ENCODE assay signal across 1 cellular context in the genomic region with DNA sequence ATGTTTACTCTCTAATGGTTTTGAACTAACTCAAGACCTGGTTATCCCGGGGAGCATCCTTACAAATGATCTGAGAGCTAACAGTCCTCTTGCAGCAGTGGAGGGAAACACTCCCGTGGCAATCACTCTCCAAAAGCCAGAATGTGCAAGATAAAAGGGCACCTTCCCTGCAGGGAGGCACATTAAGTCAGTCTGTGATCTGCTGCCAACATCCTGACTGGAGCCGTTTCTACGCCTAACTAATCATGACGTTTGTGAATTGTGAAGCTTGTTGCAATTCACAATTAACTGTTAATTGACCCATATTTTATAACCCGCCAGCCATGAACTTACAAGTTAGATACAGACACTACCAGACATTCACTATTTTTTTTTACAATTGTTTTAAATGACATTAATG.
TF ChIP-seq lines count a peak whose summit lies in the region.

No MANE protein-coding gene starts in this region.

TF ChIP-seq in GM23338, 12 proteins besides CTCF, POLR2A, EP300 and RAD21 (continued from another document):
- TF ChIP-seq, protein P1, sequence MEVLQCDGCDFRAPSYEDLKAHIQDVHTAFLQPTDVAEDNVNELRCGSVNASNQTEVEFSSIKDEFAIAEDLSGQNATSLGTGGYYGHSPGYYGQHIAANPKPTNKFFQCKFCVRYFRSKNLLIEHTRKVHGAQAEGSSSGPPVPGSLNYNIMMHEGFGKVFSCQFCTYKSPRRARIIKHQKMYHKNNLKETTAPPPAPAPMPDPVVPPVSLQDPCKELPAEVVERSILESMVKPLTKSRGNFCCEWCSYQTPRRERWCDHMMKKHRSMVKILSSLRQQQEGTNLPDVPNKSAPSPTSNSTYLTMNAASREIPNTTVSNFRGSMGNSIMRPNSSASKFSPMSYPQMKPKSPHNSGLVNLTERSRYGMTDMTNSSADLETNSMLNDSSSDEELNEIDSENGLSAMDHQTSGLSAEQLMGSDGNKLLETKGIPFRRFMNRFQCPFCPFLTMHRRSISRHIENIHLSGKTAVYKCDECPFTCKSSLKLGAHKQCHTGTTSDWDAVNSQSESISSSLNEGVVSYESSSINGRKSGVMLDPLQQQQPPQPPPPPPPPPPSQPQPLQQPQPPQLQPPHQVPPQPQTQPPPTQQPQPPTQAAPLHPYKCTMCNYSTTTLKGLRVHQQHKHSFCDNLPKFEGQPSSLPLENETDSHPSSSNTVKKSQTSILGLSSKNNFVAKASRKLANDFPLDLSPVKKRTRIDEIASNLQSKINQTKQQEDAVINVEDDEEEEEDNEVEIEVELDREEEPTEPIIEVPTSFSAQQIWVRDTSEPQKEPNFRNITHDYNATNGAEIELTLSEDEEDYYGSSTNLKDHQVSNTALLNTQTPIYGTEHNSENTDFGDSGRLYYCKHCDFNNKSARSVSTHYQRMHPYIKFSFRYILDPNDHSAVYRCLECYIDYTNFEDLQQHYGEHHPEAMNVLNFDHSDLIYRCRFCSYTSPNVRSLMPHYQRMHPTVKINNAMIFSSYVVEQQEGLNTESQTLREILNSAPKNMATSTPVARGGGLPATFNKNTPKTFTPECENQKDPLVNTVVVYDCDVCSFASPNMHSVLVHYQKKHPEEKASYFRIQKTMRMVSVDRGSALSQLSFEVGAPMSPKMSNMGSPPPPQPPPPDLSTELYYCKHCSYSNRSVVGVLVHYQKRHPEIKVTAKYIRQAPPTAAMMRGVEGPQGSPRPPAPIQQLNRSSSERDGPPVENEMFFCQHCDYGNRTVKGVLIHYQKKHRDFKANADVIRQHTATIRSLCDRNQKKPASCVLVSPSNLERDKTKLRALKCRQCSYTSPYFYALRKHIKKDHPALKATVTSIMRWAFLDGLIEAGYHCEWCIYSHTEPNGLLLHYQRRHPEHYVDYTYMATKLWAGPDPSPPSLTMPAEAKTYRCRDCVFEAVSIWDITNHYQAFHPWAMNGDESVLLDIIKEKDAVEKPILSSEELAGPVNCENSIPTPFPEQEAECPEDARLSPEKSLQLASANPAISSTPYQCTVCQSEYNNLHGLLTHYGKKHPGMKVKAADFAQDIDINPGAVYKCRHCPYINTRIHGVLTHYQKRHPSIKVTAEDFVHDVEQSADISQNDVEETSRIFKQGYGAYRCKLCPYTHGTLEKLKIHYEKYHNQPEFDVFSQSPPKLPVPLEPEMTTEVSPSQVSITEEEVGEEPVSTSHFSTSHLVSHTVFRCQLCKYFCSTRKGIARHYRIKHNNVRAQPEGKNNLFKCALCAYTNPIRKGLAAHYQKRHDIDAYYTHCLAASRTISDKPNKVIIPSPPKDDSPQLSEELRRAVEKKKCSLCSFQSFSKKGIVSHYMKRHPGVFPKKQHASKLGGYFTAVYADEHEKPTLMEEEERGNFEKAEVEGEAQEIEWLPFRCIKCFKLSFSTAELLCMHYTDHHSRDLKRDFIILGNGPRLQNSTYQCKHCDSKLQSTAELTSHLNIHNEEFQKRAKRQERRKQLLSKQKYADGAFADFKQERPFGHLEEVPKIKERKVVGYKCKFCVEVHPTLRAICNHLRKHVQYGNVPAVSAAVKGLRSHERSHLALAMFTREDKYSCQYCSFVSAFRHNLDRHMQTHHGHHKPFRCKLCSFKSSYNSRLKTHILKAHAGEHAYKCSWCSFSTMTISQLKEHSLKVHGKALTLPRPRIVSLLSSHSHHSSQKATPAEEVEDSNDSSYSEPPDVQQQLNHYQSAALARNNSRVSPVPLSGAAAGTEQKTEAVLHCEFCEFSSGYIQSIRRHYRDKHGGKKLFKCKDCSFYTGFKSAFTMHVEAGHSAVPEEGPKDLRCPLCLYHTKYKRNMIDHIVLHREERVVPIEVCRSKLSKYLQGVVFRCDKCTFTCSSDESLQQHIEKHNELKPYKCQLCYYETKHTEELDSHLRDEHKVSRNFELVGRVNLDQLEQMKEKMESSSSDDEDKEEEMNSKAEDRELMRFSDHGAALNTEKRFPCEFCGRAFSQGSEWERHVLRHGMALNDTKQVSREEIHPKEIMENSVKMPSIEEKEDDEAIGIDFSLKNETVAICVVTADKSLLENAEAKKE (CRISPR knock-in tag; IDR thresholded peaks at IDR 0.05), result no peak
- TF ChIP-seq STAT1 (IDR thresholded peaks at IDR 0.05; ENCODE audit: unreplicated experiment), result no peak
- no peak for TF ChIP-seq CREB1 (CRISPR knock-in tag; IDR thresholded peaks at IDR 0.05; ENCODE audit: low read depth)
- no peak for TF ChIP-seq ZNF114 (CRISPR knock-in tag; IDR thresholded peaks at IDR 0.05)
- TF ChIP-seq, protein P2, sequence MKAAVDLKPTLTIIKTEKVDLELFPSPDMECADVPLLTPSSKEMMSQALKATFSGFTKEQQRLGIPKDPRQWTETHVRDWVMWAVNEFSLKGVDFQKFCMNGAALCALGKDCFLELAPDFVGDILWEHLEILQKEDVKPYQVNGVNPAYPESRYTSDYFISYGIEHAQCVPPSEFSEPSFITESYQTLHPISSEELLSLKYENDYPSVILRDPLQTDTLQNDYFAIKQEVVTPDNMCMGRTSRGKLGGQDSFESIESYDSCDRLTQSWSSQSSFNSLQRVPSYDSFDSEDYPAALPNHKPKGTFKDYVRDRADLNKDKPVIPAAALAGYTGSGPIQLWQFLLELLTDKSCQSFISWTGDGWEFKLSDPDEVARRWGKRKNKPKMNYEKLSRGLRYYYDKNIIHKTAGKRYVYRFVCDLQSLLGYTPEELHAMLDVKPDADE (IDR thresholded peaks at IDR 0.05), result no peak
- no peak for TF ChIP-seq EZH2phosphoT487 (IDR thresholded peaks at IDR 0.05; ENCODE audit: unreplicated experiment)
- TF ChIP-seq EZH2 (IDR thresholded peaks at IDR 0.05; ENCODE audit: low read depth, unreplicated experiment), result no peak
- TF ChIP-seq JUNB (IDR thresholded peaks at IDR 0.05; ENCODE audit: unreplicated experiment), result no peak
TF ChIP-seq in GM23338: peak in this region for 0.
